ENCODE assay signal across 8 cellular contexts in genomic region chr20:10654630-10655029, GRCh38. TPM values are rescaled to one million over a fixed set of nuclear protein-coding genes. Genes with fewer than 3 reads are reported as not detected.
DNase-seq lines count a peak whose midpoint lies in the region; ATAC-seq and TF ChIP-seq lines count a peak whose summit lies in the region.

No MANE protein-coding gene starts in this region.

- intact Hi-C loops in colonic mucosa (cut with DNase I) = loop anchor here (10.0 kb wide), 1 partner anchor 100 kb away; no protein-coding TSS in a partner anchor

- DNase-seq in colonic mucosa (peak; percentile 64), renal cortical epithelial cell (ENCODE audit: low read depth) (peak; percentile 81), OCI-M1 (lab: John Stamatoyannopoulos, UW) (no peak), T-helper 9 cell (no peak)
- no peak for DNase-seq in stimulated activated naive B cell treated with anti-CD40 and anti-IgM and Interleukin-4, amounts not matched to agents 10 μg/mL and 1 μg/mL and 100 μg/mL, for 72 hours
- no peak for DNase-seq in activated CD4-positive, alpha-beta T cell treated with anti-CD3 and anti-CD28 coated beads, Interleukin-2, amount 50 U/mL, for 1 hour

- H3K4me1 Mint-ChIP-seq in stimulated activated naive B cell treated with anti-CD40 and anti-IgM and Interleukin-4, amounts not matched to agents 10 μg/mL and 1 μg/mL and 100 μg/mL, for 72 hours = peaks cover 0 to 2% of the 10 kb centered on the region in 2 donors

- H3K9me3 ChIP-seq in colonic mucosa = no peaks in the 10 kb centered on the region

- peaks cover 17 to 31% of the 10 kb centered on the region in 2 donors for H3K27me3 Mint-ChIP-seq in stimulated activated naive B cell treated with anti-CD40 and anti-IgM and Interleukin-4, amounts not matched to agents 10 μg/mL and 1 μg/mL and 100 μg/mL, for 72 hours

- H3K4me1 ChIP-seq in colonic mucosa = peaks cover 13% of the 10 kb centered on the region

- peaks cover 10% of the 10 kb centered on the region for H3K36me3 ChIP-seq in colonic mucosa

- no peak overlapping the region for H3K4me3 Mint-ChIP-seq in stimulated activated naive B cell treated with anti-CD40 and anti-IgM and Interleukin-4, amounts not matched to agents 10 μg/mL and 1 μg/mL and 100 μg/mL, for 72 hours

- no peak overlapping the region for H3K27ac Mint-ChIP-seq in stimulated activated naive B cell treated with anti-CD40 and anti-IgM and Interleukin-4, amounts not matched to agents 10 μg/mL and 1 μg/mL and 100 μg/mL, for 72 hours

- no peak for TF ChIP-seq CTCF in colonic mucosa (IDR thresholded peaks at IDR 0.05)

- H3K27ac ChIP-seq in colonic mucosa = peak overlapping the region; percentile 63

- no peaks in the 10 kb centered on the region for H3K9me3 Mint-ChIP-seq in stimulated activated naive B cell treated with anti-CD40 and anti-IgM and Interleukin-4, amounts not matched to agents 10 μg/mL and 1 μg/mL and 100 μg/mL, for 72 hours

- ATAC-seq in GM18907 (IDR thresholded peaks at IDR 0.05; ENCODE audit: unreplicated experiment) = peak; percentile 76
- ATAC-seq in HG02981 (IDR thresholded peaks at IDR 0.05; ENCODE audit: unreplicated experiment) = peak; percentile 42
- no peak for ATAC-seq in stimulated activated naive B cell treated with anti-CD40 and anti-IgM and Interleukin-4, amounts not matched to agents 10 μg/mL and 1 μg/mL and 100 μg/mL, for 72 hours (replicated peaks)

- no peaks in the 10 kb centered on the region for H3K27me3 ChIP-seq in colonic mucosa

- peak overlapping the region in 1 of 2 donors; percentile 53 for H3K9ac ChIP-seq in colonic mucosa (ENCODE audit: low read depth in 2 of 2, low read length in 2 of 2)

- H3K4me3 ChIP-seq in colonic mucosa = no peak overlapping the region

- H3K36me3 Mint-ChIP-seq in stimulated activated naive B cell treated with anti-CD40 and anti-IgM and Interleukin-4, amounts not matched to agents 10 μg/mL and 1 μg/mL and 100 μg/mL, for 72 hours = no peaks in the 10 kb centered on the region

RNA-seq across cellular contexts. Expression of gene JAG1, which starts 19.2 kb away (rescaled TPM):
- total RNA-seq in colonic mucosa (100 to 1,000 TPM in 1 of 2 donors, 10 to 100 TPM in 1; 66.5 to 102 TPM), renal cortical epithelial cell (51.0 and 53.3 TPM in 2 replicates)

Comparison
In these comparisons a context has a peak if more than half of its experiments do, and no peak if none do; other contexts are left out.
1. ATAC-seq: peak in GM18907 (single experiment) and HG02981 (single experiment); none in stimulated activated naive B cell treated with anti-CD40 and anti-IgM and Interleukin-4, amounts not matched to agents 10 μg/mL and 1 μg/mL and 100 μg/mL, for 72 hours (0 of 2).
2. DNase-seq: peak in colonic mucosa (single experiment) and renal cortical epithelial cell (single experiment); none in stimulated activated naive B cell treated with anti-CD40 and anti-IgM and Interleukin-4, amounts not matched to agents 10 μg/mL and 1 μg/mL and 100 μg/mL, for 72 hours (single experiment), OCI-M1 (single experiment), T-helper 9 cell (single experiment) and activated CD4-positive, alpha-beta T cell treated with anti-CD3 and anti-CD28 coated beads, Interleukin-2, amount 50 U/mL, for 1 hour (single experiment).